Comparison of ENCODE assay signal across 18 cellular contexts in the genomic region with DNA sequence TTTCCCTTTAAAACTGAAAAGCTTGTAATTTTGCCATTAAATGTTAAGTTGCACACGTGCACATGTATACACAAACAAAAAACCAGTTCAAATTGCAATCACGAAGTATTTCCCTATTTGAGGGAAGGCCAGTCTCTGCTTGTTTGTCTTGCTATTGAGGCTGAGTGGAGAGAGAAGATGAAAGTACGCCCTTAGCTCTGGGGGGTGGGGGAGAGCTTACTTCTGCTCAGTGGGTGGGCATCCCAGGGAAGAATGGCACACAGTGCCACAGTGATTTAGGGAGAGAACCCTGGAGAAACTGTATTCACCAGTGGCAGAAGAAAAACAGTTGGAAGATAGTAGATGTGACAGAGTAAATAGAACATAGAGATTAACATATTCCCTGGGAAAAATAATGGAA. TPM values are rescaled to one million over a fixed set of nuclear protein-coding genes. Genes with fewer than 3 reads are reported as not detected.
DNase-seq lines count a peak whose midpoint lies in the region; ATAC-seq and TF ChIP-seq lines count a peak whose summit lies in the region.
"Had no signal": no experiment of that assay in that cellular context is flagged by ENCODE, and none has a peak within 500 bp of the region (broad histone marks: within the 10 kb centered on the region; RNA-seq: fewer than 3 reads in every experiment).

No MANE protein-coding gene starts in this region.

- ATAC-seq in RWPE2 (ENCODE audit: low read depth) (no peak), GM18907 (IDR thresholded peaks at IDR 0.05; ENCODE audit: unreplicated experiment) (no peak), HG03432 (IDR thresholded peaks at IDR 0.05; ENCODE audit: unreplicated experiment) (no peak)
- no peak for ATAC-seq in activated CD4-positive, alpha-beta T cell treated with anti-CD3 and anti-CD28 coated beads for 36 hours
- ATAC-seq: activated T-cell treated with anti-CD3 and anti-CD28 coated beads, Interleukin-2, amount 50 U/mL, for 4 hours had no signal

- H3K9me3 Mint-ChIP-seq in activated CD4-positive, alpha-beta T cell treated with anti-CD3 and anti-CD28 coated beads for 36 hours (ENCODE audit: low read depth) = no peaks in the 10 kb centered on the region
- H3K9me3 Mint-ChIP-seq: activated CD4-positive, alpha-beta T cell treated with anti-CD3 and anti-CD28 coated beads, Interleukin-2, amount 10 ng/mL, durations not matched to agents 24 days and 14 days; activated naive CD8-positive, alpha-beta T cell treated with anti-CD3 and anti-CD28 coated beads, Interleukin-2, amount 10 ng/mL, durations not matched to agents 7 days and 5 days; activated T-cell treated with anti-CD3 and anti-CD28 coated beads, Interleukin-2, amount 50 U/mL, for 4 hours; central memory CD8-positive, alpha-beta T cell had no signal

- no peak overlapping the region for H3K4me3 ChIP-seq in H7 (ENCODE audit: insufficient read depth, low read depth, low read length)
- no peak overlapping the region for H3K4me3 ChIP-seq in RWPE2 (ENCODE audit: severe bottlenecking)
- H3K4me3 ChIP-seq in iPS-20b (ENCODE audit: low read length) = peak overlapping the region; percentile 20; the same call in 1 of the 2 replicates
- H3K4me3 ChIP-seq: esophagus muscularis mucosa, heart right ventricle, skin epidermis had no signal

- intact Hi-C loops in activated CD4-positive, alpha-beta T cell treated with anti-CD3 and anti-CD28 coated beads for 36 hours (cut with DNase I, micrococcal nuclease) = no loop called here

- no peaks in the 10 kb centered on the region for H3K4me1 Mint-ChIP-seq in activated CD4-positive, alpha-beta T cell treated with anti-CD3 and anti-CD28 coated beads for 36 hours
- H3K4me1 Mint-ChIP-seq: activated CD4-positive, alpha-beta T cell treated with anti-CD3 and anti-CD28 coated beads, Interleukin-2, amount 10 ng/mL, durations not matched to agents 24 days and 14 days; central memory CD8-positive, alpha-beta T cell had no signal

- DNase-seq in H7 = peak; percentile 20
- DNase-seq in RWPE2 (ENCODE audit: low spot score) = no peak
- DNase-seq in retina = peak; percentile 9
- DNase-seq in activated CD4-positive, alpha-beta T cell treated with anti-CD3 and anti-CD28 coated beads for 36 hours = no peak
- DNase-seq in D341Med (ENCODE audit: low spot score) = no peak
- DNase-seq: activated CD4-positive, alpha-beta T cell treated with anti-CD3 and anti-CD28 coated beads, Interleukin-2, amount 10 ng/mL, durations not matched to agents 24 days and 14 days; activated naive CD8-positive, alpha-beta T cell treated with anti-CD3 and anti-CD28 coated beads, Interleukin-2, amount 10 ng/mL, durations not matched to agents 7 days and 5 days; activated T-cell treated with anti-CD3 and anti-CD28 coated beads, Interleukin-2, amount 50 U/mL, for 4 hours; BE2C; DMS153; heart right ventricle; Right ventricle myocardium superior had no signal

- peaks cover 16% of the 10 kb centered on the region for H3K27me3 Mint-ChIP-seq in activated CD4-positive, alpha-beta T cell treated with anti-CD3 and anti-CD28 coated beads for 36 hours

- H3K27ac Mint-ChIP-seq in activated CD4-positive, alpha-beta T cell treated with anti-CD3 and anti-CD28 coated beads for 36 hours = no peak overlapping the region
- H3K27ac Mint-ChIP-seq: activated CD4-positive, alpha-beta T cell treated with anti-CD3 and anti-CD28 coated beads, Interleukin-2, amount 10 ng/mL, durations not matched to agents 24 days and 14 days; activated naive CD8-positive, alpha-beta T cell treated with anti-CD3 and anti-CD28 coated beads, Interleukin-2, amount 10 ng/mL, durations not matched to agents 7 days and 5 days had no signal

- no peaks in the 10 kb centered on the region for H3K27me3 ChIP-seq in H7 (ENCODE audit: control insufficient read depth, insufficient read depth, low read length)
- no peaks in the 10 kb centered on the region for H3K27me3 ChIP-seq in RWPE2 (ENCODE audit: insufficient read depth, poor library complexity, severe bottlenecking)
- no peaks in the 10 kb centered on the region; the same call in 1 of the 2 replicates for H3K27me3 ChIP-seq in iPS-20b (ENCODE audit: insufficient read depth, low read length)
- H3K27me3 ChIP-seq: esophagus muscularis mucosa had no signal

- no peak overlapping the region for H3K4me3 Mint-ChIP-seq in activated CD4-positive, alpha-beta T cell treated with anti-CD3 and anti-CD28 coated beads for 36 hours
- H3K4me3 Mint-ChIP-seq: activated CD4-positive, alpha-beta T cell treated with anti-CD3 and anti-CD28 coated beads, Interleukin-2, amount 10 ng/mL, durations not matched to agents 24 days and 14 days; activated naive CD8-positive, alpha-beta T cell treated with anti-CD3 and anti-CD28 coated beads, Interleukin-2, amount 10 ng/mL, durations not matched to agents 7 days and 5 days; activated T-cell treated with anti-CD3 and anti-CD28 coated beads, Interleukin-2, amount 50 U/mL, for 4 hours; central memory CD8-positive, alpha-beta T cell had no signal

- H3K9me3 ChIP-seq in RWPE2 (ENCODE audit: severe bottlenecking) = no peaks in the 10 kb centered on the region
- H3K9me3 ChIP-seq in iPS-20b (ENCODE audit: insufficient read depth, low read depth, low read length) = no peaks in the 10 kb centered on the region
- H3K9me3 ChIP-seq: BE2C, esophagus muscularis mucosa had no signal

- H3K9ac ChIP-seq in iPS-20b (ENCODE audit: low read depth, low read length) = no peak overlapping the region

- no peak for TF ChIP-seq CTCF in RWPE2 (IDR thresholded peaks at IDR 0.05; ENCODE audit: poor library complexity, severe bottlenecking)

- H3K4me1 ChIP-seq in RWPE2 (ENCODE audit: insufficient read depth, poor library complexity, severe bottlenecking) = peaks cover 72% of the 10 kb centered on the region
- peaks cover 63% of the 10 kb centered on the region for H3K4me1 ChIP-seq in iPS-20b (ENCODE audit: insufficient read depth, low read length)
- H3K4me1 ChIP-seq: BE2C had no signal

- CTCF ChIA-PET in activated CD4-positive, alpha-beta T cell treated with anti-CD3 and anti-CD28 coated beads for 36 hours (lab: Charles Lee) = no interaction called here

- no peaks in the 10 kb centered on the region for H3K36me3 Mint-ChIP-seq in activated CD4-positive, alpha-beta T cell treated with anti-CD3 and anti-CD28 coated beads for 36 hours (ENCODE audit: low read depth)
- H3K36me3 Mint-ChIP-seq: activated naive CD8-positive, alpha-beta T cell treated with anti-CD3 and anti-CD28 coated beads, Interleukin-2, amount 10 ng/mL, durations not matched to agents 7 days and 5 days had no signal

- H3K27ac ChIP-seq in RWPE2 (ENCODE audit: poor library complexity, severe bottlenecking) = peak overlapping the region; percentile 98
- no peak overlapping the region for H3K27ac ChIP-seq in iPS-20b (ENCODE audit: low read length)
- H3K27ac ChIP-seq: skin epidermis had no signal

- POLR2A ChIA-PET in activated CD4-positive, alpha-beta T cell treated with anti-CD3 and anti-CD28 coated beads for 36 hours (lab: Charles Lee) = no interaction called here

- H3K36me3 ChIP-seq in H7 (replicated peaks; ENCODE audit: control insufficient read depth, insufficient read depth, low read length) (peaks cover 1% of the 10 kb centered on the region; the same call in 1 of the 2 replicates), RWPE2 (ENCODE audit: low read depth) (peaks cover 72% of the 10 kb centered on the region), iPS-20b (ENCODE audit: insufficient read depth, low read depth, low read length) (peaks cover 26% of the 10 kb centered on the region; the same call in 1 of the 2 replicates)
- H3K36me3 ChIP-seq: BE2C had no signal

RNA-seq across cellular contexts. Expression of a gene that starts 8.7 kb away (rescaled TPM):
- total RNA-seq in H7 (2014; rRNA removed; shearing (Covaris generic)) = 76.2 and 80.5 TPM in 2 replicates
- total RNA-seq in activated CD4-positive, alpha-beta T cell treated with anti-CD3 and anti-CD28 coated beads for 36 hours = under 1 TPM; 0.21 to 0.25 TPM
- total RNA-seq: activated CD4-positive, alpha-beta T cell treated with anti-CD3 and anti-CD28 coated beads, Interleukin-2, amount 10 ng/mL, durations not matched to agents 24 days and 14 days had no signal

Comparison
In these comparisons a context has a peak if more than half of its experiments do, and no peak if none do; other contexts are left out.
1. DNase-seq: peak in H7 (single experiment) and retina (single experiment); none in RWPE2 (single experiment), activated CD4-positive, alpha-beta T cell treated with anti-CD3 and anti-CD28 coated beads for 36 hours (single experiment) and D341Med (single experiment).
2. RNA of a gene that starts 8.7 kb away (total RNA-seq): 76.2 to 80.5 TPM in H7; 0.21 to 0.25 TPM in activated CD4-positive, alpha-beta T cell treated with anti-CD3 and anti-CD28 coated beads for 36 hours; every median in the first group is over 10 times any median in the second.